Comparison of ENCODE assay signal across 8 cellular contexts in the genomic region with DNA sequence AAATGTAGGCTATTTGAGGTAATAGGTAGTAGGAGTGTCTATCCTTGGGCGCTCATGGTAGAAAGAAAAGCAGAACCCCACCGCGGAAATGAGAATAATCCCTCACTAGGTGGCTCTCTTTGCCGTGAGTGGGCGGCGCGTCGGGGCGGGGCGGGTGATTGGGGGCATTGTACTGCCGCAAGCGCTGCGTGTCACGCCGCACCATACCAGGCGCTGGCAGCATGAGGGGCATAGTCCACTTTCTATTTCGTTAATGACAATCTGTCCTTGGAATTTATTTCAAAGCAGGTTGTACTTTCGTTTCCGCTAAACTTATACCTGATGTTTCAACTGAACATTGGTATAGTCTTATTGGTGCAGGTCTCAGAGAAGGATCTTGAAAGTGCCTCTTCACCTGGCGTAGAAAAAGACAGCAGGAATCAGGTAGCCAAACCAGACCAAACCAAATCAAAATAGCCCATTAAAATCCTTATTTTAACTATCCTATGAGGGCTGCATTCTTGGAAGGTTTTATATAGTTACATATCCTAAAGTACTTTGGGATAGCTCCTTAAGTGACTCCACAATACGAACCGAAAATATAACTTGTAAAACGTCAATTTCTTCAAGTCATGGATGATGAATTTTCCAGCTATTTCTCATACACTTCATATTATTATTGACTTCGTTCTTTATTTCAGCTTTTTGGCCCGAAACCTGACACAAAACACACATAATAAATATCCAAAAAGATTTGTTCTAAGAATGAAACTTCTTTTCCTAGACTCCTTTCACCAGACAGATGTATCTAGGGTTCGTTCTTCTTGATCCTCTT. TPM values are rescaled to one million over a fixed set of nuclear protein-coding genes. Genes with fewer than 3 reads are reported as not detected.
A peak's percentile ranks its signal among the peaks of the same experiment; 100 is the strongest.
DNase-seq lines count a peak whose midpoint lies in the region; ATAC-seq, FAIRE-seq and TF ChIP-seq lines count a peak whose summit lies in the region.

No MANE protein-coding gene starts in this region.

- no peaks in the 10 kb centered on the region for H3K9me1 ChIP-seq in keratinocyte (ENCODE audit: control insufficient read depth, extremely low read depth, insufficient read depth, low read length)

- H3K27ac ChIP-seq in caudate nucleus (ENCODE audit: low read depth, low read length) (peak overlapping the region; percentile 97), keratinocyte (ENCODE audit: control insufficient read depth, insufficient read depth, low read length) (peak overlapping the region; percentile 99)

- H3K4me2 ChIP-seq in keratinocyte (ENCODE audit: control insufficient read depth, extremely low read depth, insufficient read depth, low read depth, low read length): peak overlapping the region; percentile 85

- H4K20me1 ChIP-seq in keratinocyte (ENCODE audit: control insufficient read depth, extremely low read depth, insufficient read depth, low read length): no peaks in the 10 kb centered on the region

- no peak for FAIRE-seq in keratinocyte (lab: Jason Lieb, UNC)

- no peaks in the 10 kb centered on the region for H3K27me3 ChIP-seq in keratinocyte (ENCODE audit: control insufficient read depth, extremely low read depth, insufficient read depth, low read length)

- no peaks in the 10 kb centered on the region for H3K9me3 ChIP-seq in keratinocyte (ENCODE audit: control insufficient read depth, low read depth, low read length)

- peak overlapping the region; percentile 88 to 98 (median 91) for H3K4me3 ChIP-seq in keratinocyte (ENCODE audit: control insufficient read depth in 2 of 3, extremely low read depth in 1 of 3, insufficient read depth in 2 of 3, low read depth in 1 of 3, low read length in 3 of 3)

- peaks cover 0 to 3% of the 10 kb centered on the region in 2 experiments for H3K36me3 ChIP-seq in keratinocyte (ENCODE audit: control insufficient read depth in 2 of 2, extremely low read depth in 1 of 2, insufficient read depth in 2 of 2, low read length in 2 of 2)

- DNase-seq in 8988T (peak; percentile 24), NCI-H226 (peak; percentile 61), caudate nucleus (lab: John Stamatoyannopoulos, UW) (peak in 60 of 61 donors; percentile 14 to 92 (median 70)), keratinocyte (ENCODE audit: low read depth, low spot score) (no peak)
- DNase-seq in activated CD4-positive, CD25-positive, alpha-beta regulatory T cell (lab: John Stamatoyannopoulos, UW): peak; percentile 75 to 83 (median 80)
- DNase-seq in stimulated activated CD4-positive, alpha-beta T cell treated with anti-CD3 and anti-CD28 coated beads, Interleukin-15, amount 100 ng/mL, for 1 hour (ENCODE audit: low read depth in 1 of 2, low spot score in 1 of 2): peak; percentile 71 to 88

- H2AFZ ChIP-seq in keratinocyte (ENCODE audit: control insufficient read depth, low read length): peak overlapping the region; percentile 97

- H3K9ac ChIP-seq in keratinocyte (ENCODE audit: control insufficient read depth, extremely low read depth, insufficient read depth, low read length): peak overlapping the region; percentile 99

- H3K4me1 ChIP-seq in keratinocyte (ENCODE audit: control insufficient read depth, extremely low read depth, insufficient read depth, low read length): peaks cover 29% of the 10 kb centered on the region

- ATAC-seq in GM18861 (IDR thresholded peaks at IDR 0.05; ENCODE audit: unreplicated experiment): peak; percentile 44
- ATAC-seq in HG03175 (IDR thresholded peaks at IDR 0.05; ENCODE audit: unreplicated experiment): peak; percentile 42

- dilution Hi-C loops in keratinocyte (cut with MboI; ENCODE audit: extremely low pct_ligation_motif_present, low sequenced_read_pairs): no loop called here

- TF ChIP-seq CTCF in keratinocyte (optimal IDR thresholded peaks at IDR 0.05 in 1 of 3, IDR thresholded peaks at IDR 0.05 in 1 of 3, conservative IDR thresholded peaks at IDR 0.05 in 1 of 3; ENCODE audit: extremely low read depth in 1 of 3, insufficient read depth in 2 of 3, low read length in 3 of 3): peak in 2 of 3 experiments; percentile 41 to 71

- H3K79me2 ChIP-seq in keratinocyte (ENCODE audit: control insufficient read depth, insufficient read depth, low read length): peaks cover 28% of the 10 kb centered on the region

RNA-seq across cellular contexts. Expression of a gene that starts 1.9 kb away (rescaled TPM):
- 27.5 to 43.6 TPM (median 38.2 TPM) in 3 replicates for polyA plus RNA-seq in keratinocyte
- polyA plus RNA-seq in keratinocyte (2011; ENCODE audit: low read depth): 29.1 TPM
- polyA plus RNA-seq in keratinocyte (2011; cell fraction: cytosol; rRNA removed): 27.7 and 42.4 TPM in 2 replicates
- polyA plus RNA-seq in keratinocyte (2011; cell fraction: nucleus; rRNA removed): 40.3 and 41.2 TPM in 2 replicates
- polyA plus RNA-seq in keratinocyte (2012; ENCODE audit: low replicate concordance): 24.1 and 29.8 TPM in 2 replicates
- polyA minus RNA-seq in keratinocyte: 71.7 to 96.5 TPM (median 80.9 TPM) in 3 replicates
- polyA minus RNA-seq in keratinocyte (2011; cell fraction: cytosol; rRNA and poly(A)+ RNA removed): 27.6 TPM
- polyA minus RNA-seq in keratinocyte (2011; cell fraction: nucleus; rRNA and poly(A)+ RNA removed): 32.7 and 62.5 TPM in 2 replicates

RNA-seq across cellular contexts. Expression of a gene that starts 52.2 kb away (rescaled TPM):
- 0.72 to 0.80 TPM (median 0.76 TPM) in 3 replicates for polyA plus RNA-seq in keratinocyte
- 0.14 TPM for polyA plus RNA-seq in keratinocyte (2011; ENCODE audit: low read depth)
- polyA plus RNA-seq in keratinocyte (2011; cell fraction: cytosol; rRNA removed): 0.68 and 1.3 TPM in 2 replicates
- polyA plus RNA-seq in keratinocyte (2011; cell fraction: nucleus; rRNA removed): 1.5 and 2.5 TPM in 2 replicates
- polyA plus RNA-seq in keratinocyte (2012; ENCODE audit: low replicate concordance): 0.71 and 0.99 TPM in 2 replicates
- 0.16 to 3.0 TPM (median 0.33 TPM) in 3 replicates for polyA minus RNA-seq in keratinocyte
- polyA minus RNA-seq in keratinocyte (2011; cell fraction: cytosol; rRNA and poly(A)+ RNA removed): 0.38 TPM
- 0.21 and 0.70 TPM in 2 replicates for polyA minus RNA-seq in keratinocyte (2011; cell fraction: nucleus; rRNA and poly(A)+ RNA removed)
